18 cellular contexts compared by ENCODE assay signal in the genomic region with DNA sequence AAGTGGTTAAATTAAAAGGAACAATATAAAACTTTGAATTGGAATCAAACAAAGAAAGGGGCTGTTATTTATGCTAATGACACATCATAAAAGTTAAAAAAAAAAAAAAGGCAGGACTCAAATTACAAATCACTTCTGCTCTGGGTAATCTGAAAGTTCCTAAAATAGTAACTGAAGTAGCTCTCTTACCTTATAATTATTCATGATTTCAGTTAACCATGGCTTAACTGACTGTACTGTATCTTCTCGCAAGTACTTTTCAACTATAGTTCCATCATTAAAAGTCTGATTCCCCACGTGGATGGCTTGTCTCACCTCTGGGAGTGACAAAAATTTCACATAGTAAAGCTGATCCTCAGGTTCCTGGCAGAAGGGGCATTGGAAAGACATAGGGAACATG.
DNase-seq lines count a peak whose midpoint lies in the region; TF ChIP-seq lines count a peak whose summit lies in the region.
"Had no signal": no experiment of that assay in that cellular context is flagged by ENCODE, and none has a peak within 500 bp of the region (broad histone marks: within the 10 kb centered on the region; RNA-seq: fewer than 3 reads in every experiment).

No MANE protein-coding gene starts in this region.

- H3K4me3 ChIP-seq in Karpas-422 (ENCODE audit: low read length): no peak overlapping the region
- H3K4me3 ChIP-seq in SK-N-MC: peak overlapping the region; percentile 19; the same call in 1 of the 2 replicates
- H3K4me3 ChIP-seq: GM23248, HAP-1 had no signal

- peak; percentile 3 for DNase-seq in NCI-H1105 treated with DMSO at 0.1 percent for 48 hours (lab: John Stamatoyannopoulos, UW)
- no peak for DNase-seq in NCI-H1105 (lab: John Stamatoyannopoulos, UW)
- DNase-seq in Karpas-422: peak; percentile 38
- no peak for DNase-seq in SK-N-MC (ENCODE audit: low read depth, low spot score)
- no peak for DNase-seq in progenitor cell of endocrine pancreas (ENCODE audit: low spot score, unreplicated experiment)
- no peak for DNase-seq in AML-193 (lab: John Stamatoyannopoulos, UW)
- DNase-seq in activated T-helper 1 cell treated with anti-CD3 and anti-CD28 coated beads, Interleukin-12 subunit alpha, Interleukin-12 subunit beta, Interleukin-2, Interleukin-4 antibody, amounts not matched to agents 30 ng/mL and 10 ng/mL and 1 ng/mL, durations not matched to agents 14 hours and 24 hours and 36 hours (ENCODE audit: low spot score): no peak
- DNase-seq in posterior vena cava (ENCODE audit: low spot score): no peak
- DNase-seq: 8988T; ACHN; CD4-positive, alpha-beta memory T cell; DMS53; DND-41; EL had no signal

- peak overlapping the region; percentile 15 for H3K27ac Mint-ChIP-seq in progenitor cell of endocrine pancreas
- H3K27ac Mint-ChIP-seq in activated T-helper 1 cell treated with anti-CD3 and anti-CD28 coated beads, Interleukin-12 subunit alpha, Interleukin-12 subunit beta, Interleukin-2, Interleukin-4 antibody, amounts not matched to agents 30 ng/mL and 10 ng/mL and 1 ng/mL, durations not matched to agents 14 hours and 24 hours and 36 hours: no peak overlapping the region
- H3K27ac Mint-ChIP-seq: CD4-positive, alpha-beta memory T cell had no signal

- H3K4me2 ChIP-seq in Karpas-422 (ENCODE audit: low read depth, low read length, poor library complexity, severe bottlenecking): no peak overlapping the region

- H3K9me3 Mint-ChIP-seq in progenitor cell of endocrine pancreas (ENCODE audit: low read depth): no peaks in the 10 kb centered on the region
- peaks cover 3% of the 10 kb centered on the region for H3K9me3 Mint-ChIP-seq in activated T-helper 1 cell treated with anti-CD3 and anti-CD28 coated beads, Interleukin-12 subunit alpha, Interleukin-12 subunit beta, Interleukin-2, Interleukin-4 antibody, amounts not matched to agents 30 ng/mL and 10 ng/mL and 1 ng/mL, durations not matched to agents 14 hours and 24 hours and 36 hours

- peaks cover 2% of the 10 kb centered on the region for H3K36me3 Mint-ChIP-seq in progenitor cell of endocrine pancreas (ENCODE audit: insufficient read depth)
- H3K36me3 Mint-ChIP-seq in activated T-helper 1 cell treated with anti-CD3 and anti-CD28 coated beads, Interleukin-12 subunit alpha, Interleukin-12 subunit beta, Interleukin-2, Interleukin-4 antibody, amounts not matched to agents 30 ng/mL and 10 ng/mL and 1 ng/mL, durations not matched to agents 14 hours and 24 hours and 36 hours (ENCODE audit: low read depth): no peaks in the 10 kb centered on the region
- H3K36me3 Mint-ChIP-seq: CD4-positive, alpha-beta memory T cell had no signal

- no peak for TF ChIP-seq CTCF in progenitor cell of endocrine pancreas (IDR thresholded peaks at IDR 0.05; ENCODE audit: unreplicated experiment)

- H3K4me1 ChIP-seq in Karpas-422 (ENCODE audit: low read length): peaks cover 6% of the 10 kb centered on the region

- H3K79me2 ChIP-seq in Karpas-422 (ENCODE audit: low read length): no peaks in the 10 kb centered on the region

- H3K9me3 ChIP-seq in Karpas-422 (ENCODE audit: low read length) (no peaks in the 10 kb centered on the region), SK-N-MC (ENCODE audit: low read depth, low read length) (peaks cover 3% of the 10 kb centered on the region; the same call in 1 of the 2 replicates)
- H3K9me3 ChIP-seq: HAP-1 had no signal

- no peak overlapping the region for H3K9ac ChIP-seq in Karpas-422 (ENCODE audit: low read length)
- H3K9ac ChIP-seq in SK-N-MC (ENCODE audit: insufficient read length): peak overlapping the region; percentile 23
- H3K9ac ChIP-seq: GM23248 had no signal

- H3K27ac ChIP-seq in Karpas-422 (ENCODE audit: low read length) (no peak overlapping the region), SK-N-MC (peak overlapping the region; percentile 69; the same call in 1 of the 2 replicates)
- H3K27ac ChIP-seq: GM23248, HL-60 had no signal

- H3K36me3 ChIP-seq in Karpas-422 (ENCODE audit: insufficient read depth, low read length): no peaks in the 10 kb centered on the region
- H3K36me3 ChIP-seq in SK-N-MC (ENCODE audit: insufficient read depth, low read length): peaks cover 18% of the 10 kb centered on the region
- H3K36me3 ChIP-seq: HAP-1 had no signal

- no peaks in the 10 kb centered on the region for H3K9me2 ChIP-seq in Karpas-422 (replicated peaks; ENCODE audit: insufficient read depth, low read length)

- H2AFZ ChIP-seq in Karpas-422 (ENCODE audit: low read length): no peak overlapping the region
- H2AFZ ChIP-seq: GM23248 had no signal

- no peaks in the 10 kb centered on the region for H3K27me3 Mint-ChIP-seq in progenitor cell of endocrine pancreas
- peaks cover 2% of the 10 kb centered on the region for H3K27me3 Mint-ChIP-seq in activated T-helper 1 cell treated with anti-CD3 and anti-CD28 coated beads, Interleukin-12 subunit alpha, Interleukin-12 subunit beta, Interleukin-2, Interleukin-4 antibody, amounts not matched to agents 30 ng/mL and 10 ng/mL and 1 ng/mL, durations not matched to agents 14 hours and 24 hours and 36 hours (ENCODE audit: insufficient read depth)

- H3K27me3 ChIP-seq in Karpas-422 (ENCODE audit: low read length): 0 out of 2 replicates have a peak, but pooled peaks cover 6% of the 10 kb centered on the region

- no peaks in the 10 kb centered on the region for H4K20me1 ChIP-seq in Karpas-422 (ENCODE audit: insufficient read depth, low read depth, low read length)

- H3K4me1 Mint-ChIP-seq in progenitor cell of endocrine pancreas (ENCODE audit: low read depth): no peaks in the 10 kb centered on the region
- no peaks in the 10 kb centered on the region for H3K4me1 Mint-ChIP-seq in activated T-helper 1 cell treated with anti-CD3 and anti-CD28 coated beads, Interleukin-12 subunit alpha, Interleukin-12 subunit beta, Interleukin-2, Interleukin-4 antibody, amounts not matched to agents 30 ng/mL and 10 ng/mL and 1 ng/mL, durations not matched to agents 14 hours and 24 hours and 36 hours (ENCODE audit: low read depth)
- H3K4me1 Mint-ChIP-seq: CD14-positive monocyte; CD4-positive, alpha-beta memory T cell had no signal

- H3K4me3 Mint-ChIP-seq in progenitor cell of endocrine pancreas (ENCODE audit: low read depth): no peak overlapping the region
- no peak overlapping the region for H3K4me3 Mint-ChIP-seq in activated T-helper 1 cell treated with anti-CD3 and anti-CD28 coated beads, Interleukin-12 subunit alpha, Interleukin-12 subunit beta, Interleukin-2, Interleukin-4 antibody, amounts not matched to agents 30 ng/mL and 10 ng/mL and 1 ng/mL, durations not matched to agents 14 hours and 24 hours and 36 hours
- H3K4me3 Mint-ChIP-seq: CD14-positive monocyte; CD4-positive, alpha-beta memory T cell had no signal

- intact Hi-C loops in activated T-helper 1 cell treated with anti-CD3 and anti-CD28 coated beads, Interleukin-12 subunit alpha, Interleukin-12 subunit beta, Interleukin-2, Interleukin-4 antibody, amounts not matched to agents 30 ng/mL and 10 ng/mL and 1 ng/mL, durations not matched to agents 14 hours and 24 hours and 36 hours (cut with micrococcal nuclease): no loop called here
- intact Hi-C loops in posterior vena cava (cut with DNase I): no loop called here

Comparison
In these comparisons a context has a peak if more than half of its experiments do, and no peak if none do; other contexts are left out.
1. DNase-seq: peak in NCI-H1105 treated with DMSO at 0.1 percent for 48 hours (single experiment) and Karpas-422 (single experiment); none in NCI-H1105 (single experiment), SK-N-MC (single experiment), progenitor cell of endocrine pancreas (single experiment), AML-193 (0 of 2), activated T-helper 1 cell treated with anti-CD3 and anti-CD28 coated beads, Interleukin-12 subunit alpha, Interleukin-12 subunit beta, Interleukin-2, Interleukin-4 antibody, amounts not matched to agents 30 ng/mL and 10 ng/mL and 1 ng/mL, durations not matched to agents 14 hours and 24 hours and 36 hours (single experiment) and posterior vena cava (single experiment).